Comparison of ENCODE assay signal across 8 cellular contexts in genomic region chr16:56729736-56730662, GRCh38. TPM values are rescaled to one million over a fixed set of nuclear protein-coding genes. Genes with fewer than 3 reads are reported as not detected.
DNase-seq lines count a peak whose midpoint lies in the region; ATAC-seq, FAIRE-seq and TF ChIP-seq lines count a peak whose summit lies in the region.

NUP93 (plus strand) TSS chr16:56730129; CDS start chr16:56748248, 18,119 bp downstream.

- peaks cover 16% of the 10 kb centered on the region for H3K4me1 Mint-ChIP-seq in T-helper 17 cell

- no peak within 1 kb of the TSS for H3K4me3 Mint-ChIP-seq in T-helper 17 cell

- FAIRE-seq in urothelium cell line (lab: Jason Lieb, UNC), result no peak

- no peaks in the 10 kb centered on the region for H3K9me3 ChIP-seq in T-helper 17 cell (ENCODE audit: control insufficient read depth, low read length, poor library complexity, severe bottlenecking)
- H3K9me3 ChIP-seq in right atrium auricular region, result no peaks in the 10 kb centered on the region

- DNase-seq in NCI-H187 (lab: John Stamatoyannopoulos, UW), result peak; percentile 56 to 82
- DNase-seq in T-helper 17 cell, result peak; percentile 82 to 84 (median 84)
- peak; percentile 28 to 93 (median 84) for DNase-seq in amygdala (lab: John Stamatoyannopoulos, UW)
- peak; percentile 93 for DNase-seq in right atrium auricular region (ENCODE audit: low spot score)
- peak; percentile 59 for DNase-seq in pulmonary artery endothelial cell (ENCODE audit: low read depth, low spot score)
- peak; percentile 97 for DNase-seq in urothelium cell line (ENCODE audit: low spot score)

- no peaks in the 10 kb centered on the region for H3K27me3 ChIP-seq in right atrium auricular region

- H3K36me3 Mint-ChIP-seq in T-helper 17 cell (ENCODE audit: low read depth), result no peaks in the 10 kb centered on the region

- H3K27ac ChIP-seq in right atrium auricular region, result peak within 1 kb of the TSS; percentile 78 to 80

- no peak within 1 kb of the TSS for H3K27ac Mint-ChIP-seq in T-helper 17 cell

- ATAC-seq in HG02885 (IDR thresholded peaks at IDR 0.05; ENCODE audit: poor library complexity, unreplicated experiment) (peak; percentile 88), T-helper 17 cell (peak; percentile 98)

- H3K4me1 ChIP-seq in right atrium auricular region, result peaks cover 0 to 23% of the 10 kb centered on the region in 2 donors

- no peaks in the 10 kb centered on the region for H3K27me3 Mint-ChIP-seq in T-helper 17 cell

- no peaks in the 10 kb centered on the region for H3K36me3 ChIP-seq in right atrium auricular region

- TF ChIP-seq CTCF in right atrium auricular region (IDR thresholded peaks at IDR 0.05), result no peak

- TF ChIP-seq POLR2A in GM15510 (IDR thresholded peaks at IDR 0.05; ENCODE audit: borderline replicate concordance, extremely low read depth, insufficient read length), result peak; percentile 85

- peak within 1 kb of the TSS; percentile 77 to 87 for H3K4me3 ChIP-seq in right atrium auricular region

RNA-seq across cellular contexts. Expression of gene NUP93, which starts in this region (rescaled TPM):
- 10 to 100 TPM; 59.0 to 59.1 TPM for total RNA-seq in T-helper 17 cell
- 10 to 100 TPM; 18.1 to 19.8 TPM for total RNA-seq in right atrium auricular region
- 111 and 118 TPM in 2 replicates for total RNA-seq in pulmonary artery endothelial cell

Comparison
In these comparisons a context has a peak if more than half of its experiments do, and no peak if none do; other contexts are left out.
1. Peak in every context shown above with its lines: DNase-seq, ATAC-seq, H3K4me3 ChIP-seq and H3K27ac ChIP-seq.